Comparison of ENCODE assay signal across 1 cellular context in the genomic region with DNA sequence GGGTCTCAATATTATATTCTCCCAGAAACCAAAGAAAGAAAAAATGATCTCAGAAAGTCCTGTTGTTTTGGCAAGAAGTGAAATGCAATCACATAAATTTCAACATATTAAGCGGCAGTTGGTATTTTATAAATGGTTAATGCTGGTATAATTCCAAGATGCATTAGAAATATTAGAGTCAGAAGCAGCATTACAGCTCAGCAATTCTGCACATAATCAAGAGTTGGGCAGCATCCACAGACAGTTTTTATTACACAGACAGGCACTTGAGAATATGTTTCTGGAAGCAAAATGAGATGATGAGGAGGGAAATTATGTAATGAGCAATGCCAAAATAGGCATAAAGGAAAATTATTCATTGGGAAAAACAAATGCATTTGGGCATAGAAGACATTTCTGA.
TF ChIP-seq lines count a peak whose summit lies in the region.

No MANE protein-coding gene starts in this region.

TF ChIP-seq in SK-N-SH treated with all-trans-retinoic acid at 6 μM for 48 hours, 23 proteins besides CTCF, POLR2A, EP300 and RAD21 (continued from another document):
- TF ChIP-seq, protein P1, sequence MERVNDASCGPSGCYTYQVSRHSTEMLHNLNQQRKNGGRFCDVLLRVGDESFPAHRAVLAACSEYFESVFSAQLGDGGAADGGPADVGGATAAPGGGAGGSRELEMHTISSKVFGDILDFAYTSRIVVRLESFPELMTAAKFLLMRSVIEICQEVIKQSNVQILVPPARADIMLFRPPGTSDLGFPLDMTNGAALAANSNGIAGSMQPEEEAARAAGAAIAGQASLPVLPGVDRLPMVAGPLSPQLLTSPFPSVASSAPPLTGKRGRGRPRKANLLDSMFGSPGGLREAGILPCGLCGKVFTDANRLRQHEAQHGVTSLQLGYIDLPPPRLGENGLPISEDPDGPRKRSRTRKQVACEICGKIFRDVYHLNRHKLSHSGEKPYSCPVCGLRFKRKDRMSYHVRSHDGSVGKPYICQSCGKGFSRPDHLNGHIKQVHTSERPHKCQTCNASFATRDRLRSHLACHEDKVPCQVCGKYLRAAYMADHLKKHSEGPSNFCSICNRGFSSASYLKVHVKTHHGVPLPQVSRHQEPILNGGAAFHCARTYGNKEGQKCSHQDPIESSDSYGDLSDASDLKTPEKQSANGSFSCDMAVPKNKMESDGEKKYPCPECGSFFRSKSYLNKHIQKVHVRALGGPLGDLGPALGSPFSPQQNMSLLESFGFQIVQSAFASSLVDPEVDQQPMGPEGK (CRISPR knock-in tag; IDR thresholded peaks at IDR 0.05; ENCODE audit: borderline replicate concordance), result no peak
- no peak for TF ChIP-seq TCF4 (CRISPR knock-in tag; IDR thresholded peaks at IDR 0.05; ENCODE audit: borderline replicate concordance)
- TF ChIP-seq, protein P2, sequence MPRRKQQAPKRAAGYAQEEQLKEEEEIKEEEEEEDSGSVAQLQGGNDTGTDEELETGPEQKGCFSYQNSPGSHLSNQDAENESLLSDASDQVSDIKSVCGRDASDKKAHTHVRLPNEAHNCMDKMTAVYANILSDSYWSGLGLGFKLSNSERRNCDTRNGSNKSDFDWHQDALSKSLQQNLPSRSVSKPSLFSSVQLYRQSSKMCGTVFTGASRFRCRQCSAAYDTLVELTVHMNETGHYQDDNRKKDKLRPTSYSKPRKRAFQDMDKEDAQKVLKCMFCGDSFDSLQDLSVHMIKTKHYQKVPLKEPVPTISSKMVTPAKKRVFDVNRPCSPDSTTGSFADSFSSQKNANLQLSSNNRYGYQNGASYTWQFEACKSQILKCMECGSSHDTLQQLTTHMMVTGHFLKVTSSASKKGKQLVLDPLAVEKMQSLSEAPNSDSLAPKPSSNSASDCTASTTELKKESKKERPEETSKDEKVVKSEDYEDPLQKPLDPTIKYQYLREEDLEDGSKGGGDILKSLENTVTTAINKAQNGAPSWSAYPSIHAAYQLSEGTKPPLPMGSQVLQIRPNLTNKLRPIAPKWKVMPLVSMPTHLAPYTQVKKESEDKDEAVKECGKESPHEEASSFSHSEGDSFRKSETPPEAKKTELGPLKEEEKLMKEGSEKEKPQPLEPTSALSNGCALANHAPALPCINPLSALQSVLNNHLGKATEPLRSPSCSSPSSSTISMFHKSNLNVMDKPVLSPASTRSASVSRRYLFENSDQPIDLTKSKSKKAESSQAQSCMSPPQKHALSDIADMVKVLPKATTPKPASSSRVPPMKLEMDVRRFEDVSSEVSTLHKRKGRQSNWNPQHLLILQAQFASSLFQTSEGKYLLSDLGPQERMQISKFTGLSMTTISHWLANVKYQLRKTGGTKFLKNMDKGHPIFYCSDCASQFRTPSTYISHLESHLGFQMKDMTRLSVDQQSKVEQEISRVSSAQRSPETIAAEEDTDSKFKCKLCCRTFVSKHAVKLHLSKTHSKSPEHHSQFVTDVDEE (CRISPR knock-in tag; IDR thresholded peaks at IDR 0.05), result no peak
- TF ChIP-seq, protein P3, sequence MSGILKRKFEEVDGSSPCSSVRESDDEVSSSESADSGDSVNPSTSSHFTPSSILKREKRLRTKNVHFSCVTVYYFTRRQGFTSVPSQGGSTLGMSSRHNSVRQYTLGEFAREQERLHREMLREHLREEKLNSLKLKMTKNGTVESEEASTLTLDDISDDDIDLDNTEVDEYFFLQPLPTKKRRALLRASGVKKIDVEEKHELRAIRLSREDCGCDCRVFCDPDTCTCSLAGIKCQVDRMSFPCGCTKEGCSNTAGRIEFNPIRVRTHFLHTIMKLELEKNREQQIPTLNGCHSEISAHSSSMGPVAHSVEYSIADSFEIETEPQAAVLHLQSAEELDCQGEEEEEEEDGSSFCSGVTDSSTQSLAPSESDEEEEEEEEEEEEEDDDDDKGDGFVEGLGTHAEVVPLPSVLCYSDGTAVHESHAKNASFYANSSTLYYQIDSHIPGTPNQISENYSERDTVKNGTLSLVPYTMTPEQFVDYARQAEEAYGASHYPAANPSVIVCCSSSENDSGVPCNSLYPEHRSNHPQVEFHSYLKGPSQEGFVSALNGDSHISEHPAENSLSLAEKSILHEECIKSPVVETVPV (CRISPR knock-in tag; IDR thresholded peaks at IDR 0.05), result no peak
